ENCODE assay signal across 1 cellular context in the genomic region with DNA sequence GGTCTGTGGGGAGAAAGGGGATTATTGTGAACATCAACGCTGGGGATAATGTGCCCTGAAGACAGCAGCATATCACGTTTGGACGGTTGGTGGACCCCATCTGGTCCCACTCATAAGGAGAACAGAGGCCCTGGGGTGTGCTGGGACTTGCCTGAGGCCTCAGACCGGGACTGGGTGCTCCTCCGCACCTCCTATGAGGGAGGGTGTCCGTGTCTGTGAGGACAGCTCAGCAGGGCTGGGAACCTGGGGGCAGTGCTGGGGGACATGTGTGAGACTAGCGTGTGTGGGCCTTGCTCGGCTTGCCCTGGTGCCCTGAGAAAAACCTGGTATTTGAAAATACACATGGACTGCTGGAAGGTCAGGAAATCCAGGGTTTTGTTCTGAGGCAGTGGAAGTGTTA.
TF ChIP-seq lines count a peak whose summit lies in the region.

No MANE protein-coding gene starts in this region.

TF ChIP-seq in H1, 55 proteins besides CTCF, POLR2A, EP300 and RAD21 (continued from another document):
- TF ChIP-seq CHD2 (IDR thresholded peaks at IDR 0.05; ENCODE audit: low read length) = no peak
- TF ChIP-seq, protein P1, sequence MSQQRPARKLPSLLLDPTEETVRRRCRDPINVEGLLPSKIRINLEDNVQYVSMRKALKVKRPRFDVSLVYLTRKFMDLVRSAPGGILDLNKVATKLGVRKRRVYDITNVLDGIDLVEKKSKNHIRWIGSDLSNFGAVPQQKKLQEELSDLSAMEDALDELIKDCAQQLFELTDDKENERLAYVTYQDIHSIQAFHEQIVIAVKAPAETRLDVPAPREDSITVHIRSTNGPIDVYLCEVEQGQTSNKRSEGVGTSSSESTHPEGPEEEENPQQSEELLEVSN (IDR thresholded peaks at IDR 0.05) = no peak
TF ChIP-seq in H1: peak in this region for 0.
